ENCODE assay signal across 23 cellular contexts in genomic region chr5:41637424-41637823, GRCh38.
DNase-seq lines count a peak whose midpoint lies in the region; ATAC-seq and TF ChIP-seq lines count a peak whose summit lies in the region.
"Had no signal": no experiment of that assay in that cellular context is flagged by ENCODE, and none has a peak within 500 bp of the region (broad histone marks: within the 10 kb centered on the region; RNA-seq: fewer than 3 reads in every experiment).

No MANE protein-coding gene starts in this region.

- H3K4me1 ChIP-seq in right cardiac atrium (ENCODE audit: control insufficient read depth, insufficient read depth, low read length) = no peaks in the 10 kb centered on the region
- H3K4me1 ChIP-seq in gastroesophageal sphincter = no peaks in the 10 kb centered on the region
- H3K4me1 ChIP-seq: A549, esophagus squamous epithelium, Peyer's patch, tibial nerve had no signal

- peak; percentile 60 to 64 for ATAC-seq in right cardiac atrium
- no peak for ATAC-seq in Right ventricle myocardium inferior
- ATAC-seq in GM19452 (IDR thresholded peaks at IDR 0.05; ENCODE audit: unreplicated experiment) = no peak
- ATAC-seq in GM21381 (IDR thresholded peaks at IDR 0.05; ENCODE audit: unreplicated experiment) = no peak
- no peak for ATAC-seq in gastroesophageal sphincter
- ATAC-seq: activated T-cell treated with anti-CD3 and anti-CD28 coated beads, Interleukin-2, amount 50 U/mL, for 4 hours; natural killer cell had no signal

- H3K27me3 ChIP-seq in right cardiac atrium (ENCODE audit: control insufficient read depth, insufficient read depth) = no peaks in the 10 kb centered on the region
- no peaks in the 10 kb centered on the region for H3K27me3 ChIP-seq in gastroesophageal sphincter
- H3K27me3 ChIP-seq: esophagus squamous epithelium, Peyer's patch, tibial nerve had no signal

- WGBS in right cardiac atrium = 49% methylated on average over 8 of the region's 8 CpGs
- WGBS in gastroesophageal sphincter (ENCODE audit: low coverage in 1 of 2), 2 donors = 43 to 79% methylated on average over 2 to 5 of the region's 8 CpGs

- H3K27ac ChIP-seq in right cardiac atrium (ENCODE audit: low read length) = no peak overlapping the region
- H3K27ac ChIP-seq in gastroesophageal sphincter = no peak overlapping the region
- H3K27ac ChIP-seq: A549, C4-2B, esophagus squamous epithelium, Peyer's patch, tibial nerve had no signal

- no peak overlapping the region for H3K27ac Mint-ChIP-seq in CD14-positive monocyte
- H3K27ac Mint-ChIP-seq: activated naive CD8-positive, alpha-beta T cell treated with anti-CD3 and anti-CD28 coated beads, Interleukin-2, amount 10 ng/mL, durations not matched to agents 7 days and 5 days; immature natural killer cell; natural killer cell had no signal

- no peak for TF ChIP-seq EP300 in gastroesophageal sphincter (IDR thresholded peaks at IDR 0.05)

- H3K4me3 ChIP-seq in right cardiac atrium (ENCODE audit: low read length) (no peak overlapping the region), gastroesophageal sphincter (no peak overlapping the region)
- H3K4me3 ChIP-seq: A549, esophagus squamous epithelium, Peyer's patch, tibial nerve had no signal

- H3K9me3 Mint-ChIP-seq in CD14-positive monocyte = peaks cover 0 to 4% (median 0%) of the 10 kb centered on the region in 7 donors
- H3K9me3 Mint-ChIP-seq: activated naive CD8-positive, alpha-beta T cell treated with anti-CD3 and anti-CD28 coated beads, Interleukin-2, amount 10 ng/mL, durations not matched to agents 7 days and 5 days; activated T-cell treated with anti-CD3 and anti-CD28 coated beads, Interleukin-2, amount 50 U/mL, for 4 hours; immature natural killer cell had no signal

- H3K4me3 Mint-ChIP-seq in CD14-positive monocyte = no peak overlapping the region
- H3K4me3 Mint-ChIP-seq: activated naive CD8-positive, alpha-beta T cell treated with anti-CD3 and anti-CD28 coated beads, Interleukin-2, amount 10 ng/mL, durations not matched to agents 7 days and 5 days; activated T-cell treated with anti-CD3 and anti-CD28 coated beads, Interleukin-2, amount 50 U/mL, for 4 hours; immature natural killer cell; natural killer cell had no signal

- peaks cover 0 to 4% (median 1%) of the 10 kb centered on the region in 3 donors for H3K27me3 Mint-ChIP-seq in CD14-positive monocyte (ENCODE audit: low read depth in 3 of 3)

- in situ Hi-C loops in SK-MEL-5 (cut with HindIII; ENCODE audit: low pct_unique_long_range_greater_than_20kb, low sequenced_read_pairs) = no loop called here

- no peaks in the 10 kb centered on the region for H3K36me3 ChIP-seq in gastroesophageal sphincter
- H3K36me3 ChIP-seq: esophagus squamous epithelium, Peyer's patch, tibial nerve had no signal

- no peaks in the 10 kb centered on the region for H3K36me3 Mint-ChIP-seq in CD14-positive monocyte
- H3K36me3 Mint-ChIP-seq: activated naive CD8-positive, alpha-beta T cell treated with anti-CD3 and anti-CD28 coated beads, Interleukin-2, amount 10 ng/mL, durations not matched to agents 7 days and 5 days; immature natural killer cell; natural killer cell had no signal

- no peak for TF ChIP-seq POLR2A in gastroesophageal sphincter (IDR thresholded peaks at IDR 0.05)

- intact Hi-C loops in right cardiac atrium (cut with DNase I) = loop anchor here in 1 of 4 donors (10.0 kb wide), 1 partner anchor 733 kb away; the partner anchor contains the start of gene C7
- intact Hi-C loops in Right ventricle myocardium inferior (cut with DNase I) = no loop called here
- intact Hi-C loops in CD14-positive monocyte (cut with micrococcal nuclease) = no loop called here

- peak in 2 of 3 donors; percentile 7 to 18 for DNase-seq in right cardiac atrium
- no peak for DNase-seq in Right ventricle myocardium inferior (ENCODE audit: missing footprints)
- peak; percentile 19 for DNase-seq in SK-MEL-5 (ENCODE audit: low read depth, low spot score)
- peak; percentile 7 for DNase-seq in iPS-NIHi11 (ENCODE audit: low spot score)
- no peak for DNase-seq in CD14-positive monocyte (ENCODE audit: low spot score)
- DNase-seq: activated CD4-positive, alpha-beta T cell treated with anti-CD3 and anti-CD28 coated beads, Interleukin-2, amount 50 U/mL, for 4 hours; activated naive CD8-positive, alpha-beta T cell treated with anti-CD3 and anti-CD28 coated beads, Interleukin-2, amount 10 ng/mL, durations not matched to agents 7 days and 5 days; activated T-cell treated with anti-CD3 and anti-CD28 coated beads, Interleukin-2, amount 50 U/mL, for 4 hours; DMS153; esophagus squamous epithelium; glutamatergic neuron; immature natural killer cell; natural killer cell; NCI-H1417 treated with DMSO at 0.1 percent for 48 hours; Peyer's patch; stimulated activated naive CD4-positive, alpha-beta T cell treated with Interleukin-2 at 50 U/mL for 16 hours; SW 1271 had no signal

- no peaks in the 10 kb centered on the region for H3K4me1 Mint-ChIP-seq in CD14-positive monocyte
- H3K4me1 Mint-ChIP-seq: activated naive CD8-positive, alpha-beta T cell treated with anti-CD3 and anti-CD28 coated beads, Interleukin-2, amount 10 ng/mL, durations not matched to agents 7 days and 5 days; immature natural killer cell; natural killer cell had no signal

- H3K9me3 ChIP-seq in right cardiac atrium (ENCODE audit: control insufficient read depth, low read length) (no peaks in the 10 kb centered on the region), gastroesophageal sphincter (no peaks in the 10 kb centered on the region)
- H3K9me3 ChIP-seq: A549, esophagus squamous epithelium, Peyer's patch, tibial nerve had no signal

- TF ChIP-seq CTCF in CD14-positive monocyte (IDR thresholded peaks at IDR 0.05) (no peak), gastroesophageal sphincter (IDR thresholded peaks at IDR 0.05) (no peak)

Comparison
In these comparisons a context has a peak if more than half of its experiments do, and no peak if none do; other contexts are left out.
1. ATAC-seq: peak in right cardiac atrium (2 of 2); none in Right ventricle myocardium inferior (single experiment), GM19452 (single experiment), GM21381 (single experiment) and gastroesophageal sphincter (single experiment).
2. DNase-seq: peak in right cardiac atrium (2 of 3), SK-MEL-5 (single experiment) and iPS-NIHi11 (single experiment); none in Right ventricle myocardium inferior (single experiment) and CD14-positive monocyte (single experiment).